In genomic region chr13:99473515-99473914, GRCh38 we compare ENCODE assay signal across 7 cellular contexts.
"Had no signal": no experiment of that assay in that cellular context is flagged by ENCODE, and none has a peak within 500 bp of the region (broad histone marks: within the 10 kb centered on the region; RNA-seq: fewer than 3 reads in every experiment).

No MANE protein-coding gene starts in this region.

- FAIRE-seq: HepG2, K562 had no signal

- H3K4me3 Mint-ChIP-seq: H9 had no signal

- H3K27ac Mint-ChIP-seq: H9 had no signal

- DNase-seq: GM23248, H9, HCEC 1CT, Kasumi-1, KG1 had no signal

- ATAC-seq: HepG2, K562 had no signal
